In the genomic region with DNA sequence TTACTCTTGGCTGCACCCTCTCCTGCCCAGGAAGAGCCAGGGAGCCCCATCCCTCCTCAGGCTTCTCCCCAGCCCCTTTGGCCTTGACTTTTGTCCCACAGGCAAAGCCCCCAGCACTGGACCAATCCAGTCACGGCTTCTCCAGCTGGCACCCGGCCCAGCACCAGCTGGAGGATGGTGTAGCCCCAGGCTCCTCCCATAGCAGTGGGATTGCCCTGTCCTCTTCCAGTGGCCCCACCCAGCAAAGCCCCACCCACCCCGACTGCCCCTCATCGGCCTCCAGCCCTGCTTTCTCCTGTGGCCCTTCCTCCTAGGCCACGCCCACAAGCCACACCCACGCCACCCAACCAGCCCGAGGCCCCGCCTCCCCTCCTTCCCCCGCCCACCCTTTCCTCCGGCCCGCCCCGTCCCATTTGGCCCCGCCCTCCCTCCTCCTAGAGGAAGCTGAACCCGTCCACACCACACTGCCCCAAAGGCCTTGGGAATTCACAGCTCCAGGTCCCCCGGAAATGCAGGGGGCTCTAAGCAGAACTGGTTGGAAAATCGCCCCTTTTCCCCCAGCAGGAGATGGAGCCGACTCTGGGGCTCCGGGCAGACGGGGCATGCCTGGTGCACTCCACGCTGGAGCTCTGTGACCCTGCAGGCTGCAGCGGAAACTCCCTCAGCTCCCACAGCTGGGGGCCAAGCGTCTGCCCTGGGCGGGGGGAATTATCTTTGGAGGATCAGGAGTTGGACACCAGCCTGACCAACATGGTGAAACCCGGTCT, we compare ENCODE assay signal across 8 cellular contexts. TPM values are rescaled to one million over a fixed set of nuclear protein-coding genes. Genes with fewer than 3 reads are reported as not detected.
A peak's percentile ranks its signal among the peaks of the same experiment; 100 is the strongest.
DNase-seq lines count a peak whose midpoint lies in the region; ATAC-seq, FAIRE-seq and TF ChIP-seq lines count a peak whose summit lies in the region.

No MANE protein-coding gene starts in this region.

- H3K4me3 ChIP-seq in AG10803 (ENCODE audit: low read length) (no peak overlapping the region), gastroesophageal sphincter (no peak overlapping the region), ovary (no peak overlapping the region)

- H3K36me3 ChIP-seq in gastroesophageal sphincter: peaks cover 0 to 59% of the 10 kb centered on the region in 2 donors
- no peaks in the 10 kb centered on the region for H3K36me3 ChIP-seq in ovary

- TF ChIP-seq CTCF in AG10803 (conservative IDR thresholded peaks at IDR 0.05; ENCODE audit: low read length) (no peak), gastroesophageal sphincter (IDR thresholded peaks at IDR 0.05) (no peak), ovary (IDR thresholded peaks at IDR 0.05) (no peak)

- H3K27me3 ChIP-seq in gastroesophageal sphincter (no peaks in the 10 kb centered on the region), ovary (no peaks in the 10 kb centered on the region)

- FAIRE-seq in GM19239 (lab: Jason Lieb, UNC): no peak

- DNase-seq in AG10803 (ENCODE audit: low read depth): peak; percentile 79
- DNase-seq in GM19239 (ENCODE audit: insufficient read length, low spot score): peak; percentile 89
- peak; percentile 55 for DNase-seq in NCI-H446 treated with DMSO at 0.1 percent for 48 hours (lab: John Stamatoyannopoulos, UW)
- DNase-seq in activated CD8-positive, alpha-beta memory T cell treated with anti-CD3 and anti-CD28 coated beads, Interleukin-2, amount 50 U/mL, for 48 hours: peak; percentile 81
- DNase-seq in ovary: peak; percentile 68 to 87 (median 84)

- no peak for TF ChIP-seq EP300 in gastroesophageal sphincter (IDR thresholded peaks at IDR 0.05)
- no peak for TF ChIP-seq EP300 in ovary (IDR thresholded peaks at IDR 0.05)

- H3K9me3 ChIP-seq in gastroesophageal sphincter (no peaks in the 10 kb centered on the region), ovary (no peaks in the 10 kb centered on the region)

- 0% methylated on average over 1 of the region's 24 CpGs; no CpG with 5 or more reads in 1 of the 2 donors for WGBS in gastroesophageal sphincter (ENCODE audit: low coverage in 1 of 2), 2 donors
- 10 to 12% (median 11%) methylated on average over 15 to 24 of the region's 24 CpGs for WGBS in ovary, 3 donors

- ATAC-seq in gastroesophageal sphincter (peak; percentile 74), GM18520 (IDR thresholded peaks at IDR 0.05; ENCODE audit: unreplicated experiment) (no peak), GM19324 (IDR thresholded peaks at IDR 0.05; ENCODE audit: low FRiP score, unreplicated experiment) (no peak)

- intact Hi-C loops in ovary (cut with DNase I): loop anchor here in 1 of 4 donors (10.0 kb wide), 1 partner anchor 283 kb away; no protein-coding TSS in a partner anchor

- peak overlapping the region in 3 of 4 donors; percentile 38 to 67 (median 54) for H3K27ac ChIP-seq in gastroesophageal sphincter
- peak overlapping the region in 1 of 2 donors; percentile 16 for H3K27ac ChIP-seq in ovary

- TF ChIP-seq POLR2A in gastroesophageal sphincter (IDR thresholded peaks at IDR 0.05) (no peak), ovary (IDR thresholded peaks at IDR 0.05) (no peak)

- peaks cover 0 to 35% (median 12%) of the 10 kb centered on the region in 3 donors for H3K4me1 ChIP-seq in gastroesophageal sphincter
- H3K4me1 ChIP-seq in ovary (ENCODE audit: insufficient read depth): peaks cover 6% of the 10 kb centered on the region

RNA-seq across cellular contexts. Expression of gene GET4, which starts 25.2 kb away (rescaled TPM):
- 10 to 100 TPM; 18.4 to 34.8 (median 28.7) TPM for total RNA-seq in gastroesophageal sphincter
- total RNA-seq in ovary: 10 to 100 TPM; 16.8 to 37.6 (median 30.4) TPM
- 10 to 100 TPM in 1 of 2 donors, 1 to 10 TPM in 1; 7.2 to 37.2 TPM for polyA plus RNA-seq in ovary

RNA-seq across cellular contexts. Expression of gene ADAP1, which starts 52.9 kb away (rescaled TPM):
- total RNA-seq in gastroesophageal sphincter (100 to 1,000 TPM in 1 of 4 donors, 10 to 100 TPM in 3; 44.8 to 106 (median 60.1) TPM), ovary (10 to 100 TPM in 1 of 7 donors, 1 to 10 TPM in 5, under 1 TPM in 1; 0.96 to 16.4 (median 3.6) TPM)
- 1 to 10 TPM in 1 of 2 donors, under 1 TPM in 1; 0.52 to 3.5 TPM for polyA plus RNA-seq in ovary
